19 cellular contexts compared by ENCODE assay signal in the genomic region with DNA sequence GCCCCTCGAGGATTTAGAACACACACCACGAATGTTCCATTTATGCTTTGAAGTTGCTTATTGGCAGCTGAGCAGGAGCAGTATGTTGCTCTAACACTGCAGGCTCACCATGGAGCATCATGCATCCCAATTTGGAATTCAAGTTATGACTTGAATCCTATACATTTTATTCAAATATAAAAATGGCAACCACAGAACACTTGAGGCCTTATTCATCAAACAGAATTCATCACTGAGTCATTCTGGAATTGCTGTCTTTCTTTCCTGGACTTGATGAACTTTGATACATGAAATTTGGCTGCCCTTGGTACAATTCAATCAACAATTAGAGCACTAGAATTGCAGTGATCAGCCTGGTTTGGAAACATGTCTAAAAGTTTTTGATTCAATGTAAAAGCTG. TPM values are rescaled to one million over a fixed set of nuclear protein-coding genes. Genes with fewer than 3 reads are reported as not detected.
DNase-seq lines count a peak whose midpoint lies in the region; ATAC-seq, FAIRE-seq and TF ChIP-seq lines count a peak whose summit lies in the region.
"Had no signal": no experiment of that assay in that cellular context is flagged by ENCODE, and none has a peak within 500 bp of the region (broad histone marks: within the 10 kb centered on the region; RNA-seq: fewer than 3 reads in every experiment).

No MANE protein-coding gene starts in this region.

- in situ Hi-C loops in astrocyte of the cerebellum (cut with HindIII; ENCODE audit: low sequenced_read_pairs) = no loop called here

- no peaks in the 10 kb centered on the region for H3K9me3 ChIP-seq in A549
- no peaks in the 10 kb centered on the region for H3K9me3 ChIP-seq in right atrium auricular region
- H3K9me3 ChIP-seq: ovary had no signal

- H3K4me1 ChIP-seq in A549 (peaks cover 65% of the 10 kb centered on the region), foreskin keratinocyte (peaks cover 49% of the 10 kb centered on the region), right atrium auricular region (peaks cover 0 to 12% of the 10 kb centered on the region in 2 donors)

- TF ChIP-seq EP300 in A549 (IDR thresholded peaks at IDR 0.05) = no peak

- no peak for ATAC-seq in A549
- peak; percentile 95 for ATAC-seq in foreskin keratinocyte
- no peak for ATAC-seq in GM18907 (IDR thresholded peaks at IDR 0.05; ENCODE audit: unreplicated experiment)
- ATAC-seq: activated naive CD8-positive, alpha-beta T cell treated with anti-CD3 and anti-CD28 coated beads, Interleukin-2, amount 50 U/mL, for 24 hours had no signal

- no peak for TF ChIP-seq RAD21 in A549 (conservative IDR thresholded peaks at IDR 0.05 in 1 of 2, IDR thresholded peaks at IDR 0.05 in 1 of 2)

- H3K4me2 ChIP-seq in A549 = peak overlapping the region; percentile 80

- POLR2A ChIA-PET in A549 (lab: Yijun Ruan, JAX) = no interaction called here

- no peak for FAIRE-seq in A549 (lab: Jason Lieb, UNC)

- H3K36me3 ChIP-seq in right atrium auricular region = no peaks in the 10 kb centered on the region
- H3K36me3 ChIP-seq: ovary had no signal

- H3K27ac ChIP-seq in A549 = peak overlapping the region in 1 of 2 experiments; percentile 52; a peak in 3 of 6 replicates
- peak overlapping the region; percentile 2 for H3K27ac ChIP-seq in foreskin keratinocyte
- H3K27ac ChIP-seq in right atrium auricular region = no peak overlapping the region
- H3K27ac ChIP-seq: ovary, SK-N-MC had no signal

- no peak for TF ChIP-seq POLR2A in A549 (IDR thresholded peaks at IDR 0.05; ENCODE audit: low read length)

- DNase-seq in A549 (ENCODE audit: low read depth in 1 of 2, low spot score in 1 of 2) = no peak
- peak; percentile 82 for DNase-seq in HT1080 (ENCODE audit: low read depth)
- peak; percentile 63 for DNase-seq in astrocyte of the cerebellum (ENCODE audit: low read depth)
- peak; percentile 83 to 92 for DNase-seq in foreskin keratinocyte
- no peak for DNase-seq in stimulated activated CD4-positive, alpha-beta T cell treated with anti-CD3 and anti-CD28 coated beads, Interleukin-15, amount 100 ng/mL, for 24 hours
- no peak for DNase-seq in DMS153 (lab: John Stamatoyannopoulos, UW)
- DNase-seq in right atrium auricular region (ENCODE audit: low spot score) = no peak
- DNase-seq: activated B cell treated with CpG ODN at 0.5 μM for 24 hours; activated naive CD8-positive, alpha-beta T cell treated with anti-CD3 and anti-CD28 coated beads, Interleukin-2, amount 50 U/mL, for 24 hours; AML-193; DMS79; effector CD8-positive, alpha-beta T cell; mesendoderm; NCI-H146; ovary; stimulated activated CD4-positive, alpha-beta T cell treated with anti-CD3 and anti-CD28 coated beads, Interleukin-2, amount 100 ng/mL, for 24 hours had no signal

- H3K4me3 ChIP-seq in A549 (no peak overlapping the region), astrocyte of the cerebellum (ENCODE audit: low read depth, low read length) (no peak overlapping the region), right atrium auricular region (no peak overlapping the region)
- H3K4me3 ChIP-seq: ovary, SK-N-MC had no signal

- H3K27me3 ChIP-seq in foreskin keratinocyte (no peaks in the 10 kb centered on the region), right atrium auricular region (no peaks in the 10 kb centered on the region)
- H3K27me3 ChIP-seq: ovary had no signal

- TF ChIP-seq CTCF in A549 (IDR thresholded peaks at IDR 0.05) (no peak), astrocyte of the cerebellum (IDR thresholded peaks at IDR 0.05; ENCODE audit: low read depth, low read length, missing control alignments) (no peak), foreskin keratinocyte (conservative IDR thresholded peaks at IDR 0.05) (no peak), right atrium auricular region (IDR thresholded peaks at IDR 0.05) (no peak)

- CTCF ChIA-PET in A549 (lab: Yijun Ruan, JAX) = interaction anchor here (0.7 kb wide), 1 partner anchor 62 kb away, joined by 4 read pairs; no protein-coding TSS in a partner anchor

- 50% methylated on average over 2 of the region's 2 CpGs for WGBS in A549 (ENCODE audit: missing lambda C conversion rate)

TF ChIP-seq in A549, 52 proteins besides CTCF, POLR2A, EP300 and RAD21:
- no peak for TF ChIP-seq EHF (CRISPR knock-in tag; IDR thresholded peaks at IDR 0.05)
- TF ChIP-seq NPAS2 (CRISPR knock-in tag; IDR thresholded peaks at IDR 0.05; ENCODE audit: borderline replicate concordance) = no peak
- no peak for TF ChIP-seq RCOR1 (IDR thresholded peaks at IDR 0.05; ENCODE audit: low read depth, low read length)
- no peak for TF ChIP-seq FOSL2 (IDR thresholded peaks at IDR 0.05)
- peak; percentile 46; the same call in 1 of the 2 replicates for TF ChIP-seq FOSL2 (CRISPR knock-in tag; IDR thresholded peaks at IDR 0.05)

RNA-seq across cellular contexts. Expression of a gene that starts 24.5 kb away (rescaled TPM):
- polyA plus RNA-seq in A549 (2011; rRNA removed) = 0.14 and 0.26 TPM in 2 replicates
- polyA plus RNA-seq in A549 (2012; cell fraction: cytosol; rRNA removed) = not detected in 2 replicates
- polyA plus RNA-seq in A549 (2012; cell fraction: nucleus; rRNA removed) = not detected in 2 replicates
- polyA plus RNA-seq in A549 (2017; fragmentation: RNase III; extraction: RNeasy Plus Mini Kit Qiagen cat#74134 plus additional on column Dnase treatment) = not detected in 3 replicates
- polyA minus RNA-seq in A549 (2011; rRNA and poly(A)+ RNA removed) = 1.3 and 4.1 TPM in 2 replicates
- 3.1 and 6.0 TPM in 2 replicates for total RNA-seq in HT1080 (2014; rRNA removed; shearing (Covaris generic))
- polyA plus RNA-seq in HT1080 (2015; cell fraction: cytosol; rRNA removed) = 1.3 and 1.7 TPM in 2 replicates
- 2.7 and 3.3 TPM in 2 replicates for polyA plus RNA-seq in HT1080 (2015; cell fraction: nucleus; rRNA removed)
- 0.78 TPM in 2 replicates for total RNA-seq in foreskin keratinocyte
- polyA plus RNA-seq in foreskin keratinocyte = not detected in 2 replicates
- total RNA-seq in right atrium auricular region = 1 to 10 TPM; 1.1 to 1.2 TPM
- total RNA-seq: activated B cell treated with CpG ODN at 0.5 μM for 24 hours had no signal
- polyA plus RNA-seq: IgD-negative memory B cell had no signal

Comparison
In these comparisons a context has a peak if more than half of its experiments do, and no peak if none do; other contexts are left out.
1. DNase-seq: peak in HT1080 (single experiment), astrocyte of the cerebellum (single experiment) and foreskin keratinocyte (2 of 2); none in A549 (0 of 2), stimulated activated CD4-positive, alpha-beta T cell treated with anti-CD3 and anti-CD28 coated beads, Interleukin-15, amount 100 ng/mL, for 24 hours (single experiment), DMS153 (single experiment) and right atrium auricular region (single experiment).